ENCODE assay signal across 19 cellular contexts in genomic region chr6:94956910-94957309, GRCh38.
"Had no signal": no experiment of that assay in that cellular context is flagged by ENCODE, and none has a peak within 500 bp of the region (broad histone marks: within the 10 kb centered on the region; RNA-seq: fewer than 3 reads in every experiment).

No MANE protein-coding gene starts in this region.

- H3K27ac ChIP-seq: body of pancreas, gastrocnemius medialis, left ventricle myocardium inferior, psoas muscle had no signal

- H3K9me3 Mint-ChIP-seq: memory B cell; nephron; T-helper 1 cell treated with Interleukin-12 subunit alpha and Interleukin-12 subunit beta and Interleukin-4 antibody, amounts not matched to agents 30 μg/mL and 1 μg/mL, for 36 hours; WTC11 had no signal

- H3K36me3 ChIP-seq: gastrocnemius medialis, left ventricle myocardium inferior had no signal

- H3K4me1 Mint-ChIP-seq: memory B cell, WTC11 had no signal

- ATAC-seq: body of pancreas, gastrocnemius medialis, psoas muscle, WTC11 had no signal

- H3K4me3 ChIP-seq: body of pancreas, gastrocnemius medialis, left ventricle myocardium inferior, psoas muscle had no signal

- H3K27me3 Mint-ChIP-seq: memory B cell had no signal

- H3K4me3 Mint-ChIP-seq: memory B cell; nephron; T-helper 1 cell treated with Interleukin-12 subunit alpha and Interleukin-12 subunit beta and Interleukin-4 antibody, amounts not matched to agents 30 μg/mL and 1 μg/mL, for 36 hours; WTC11 had no signal

- H3K27ac Mint-ChIP-seq: memory B cell; nephron; T-helper 1 cell treated with Interleukin-12 subunit alpha and Interleukin-12 subunit beta and Interleukin-4 antibody, amounts not matched to agents 30 μg/mL and 1 μg/mL, for 36 hours; WTC11 had no signal

- H3K9me3 ChIP-seq: body of pancreas, gastrocnemius medialis, psoas muscle had no signal

- H3K4me1 ChIP-seq: body of pancreas, gastrocnemius medialis, left ventricle myocardium inferior, psoas muscle had no signal

- H3K27me3 ChIP-seq: body of pancreas, gastrocnemius medialis had no signal

- H3K36me3 Mint-ChIP-seq: memory B cell, WTC11 had no signal

- DNase-seq: activated CD4-positive, alpha-beta T cell treated with anti-CD3 and anti-CD28 coated beads, Interleukin-2, amount 50 U/mL, for 48 hours; activated CD8-positive, alpha-beta memory T cell treated with anti-CD3 and anti-CD28 coated beads, Interleukin-2, amount 50 U/mL, for 48 hours; activated naive CD4-positive, alpha-beta T cell treated with Interleukin-2 at 50 U/mL for 16 hours; amniotic stem cell; body of pancreas; central memory CD4-positive, alpha-beta T cell; cortex of kidney; effector CD8-positive, alpha-beta T cell; gastrocnemius medialis; islet precursor cell; left ventricle myocardium inferior; psoas muscle; stimulated activated CD4-positive, alpha-beta T cell treated with anti-CD3 and anti-CD28 coated beads, Interleukin-2, amount 100 ng/mL, for 48 hours; stimulated activated naive CD4-positive, alpha-beta T cell treated with Interleukin-2 at 50 U/mL for 16 hours; trophoblast cell had no signal
